Comparison of ENCODE assay signal across 23 cellular contexts in the genomic region with DNA sequence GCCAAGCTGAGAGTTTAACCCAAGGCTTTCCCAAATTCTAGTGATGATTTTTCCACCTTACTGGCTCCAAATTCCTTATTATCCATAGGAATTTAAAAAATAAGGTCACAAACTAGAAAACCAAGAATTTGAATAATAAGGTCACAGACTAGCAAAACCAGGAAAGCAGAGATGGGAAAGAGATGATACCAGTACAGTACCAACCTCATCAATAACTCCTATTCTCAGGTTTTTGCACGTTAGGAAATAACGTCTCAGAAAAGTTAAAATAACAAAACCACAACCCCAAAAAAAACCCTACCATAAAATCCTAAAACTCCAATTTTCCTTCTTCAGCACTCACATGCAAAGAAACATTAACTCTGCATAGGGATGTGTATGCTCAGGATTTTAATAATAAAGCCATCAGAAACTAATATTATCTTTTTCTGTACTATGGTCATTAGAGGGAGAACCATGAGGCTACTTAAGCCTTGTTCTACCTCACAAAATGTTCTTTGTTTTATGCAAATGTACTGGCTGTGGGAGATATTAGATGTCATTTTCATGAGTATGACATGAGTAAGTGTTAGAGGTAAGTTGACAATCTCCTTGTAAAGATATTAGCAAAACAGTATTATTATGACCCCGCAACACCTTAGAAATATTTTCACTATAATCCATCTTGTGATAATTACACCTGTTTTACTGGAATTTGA. TPM values are rescaled to one million over a fixed set of nuclear protein-coding genes. Genes with fewer than 3 reads are reported as not detected.
DNase-seq lines count a peak whose midpoint lies in the region; ATAC-seq, FAIRE-seq and TF ChIP-seq lines count a peak whose summit lies in the region.
"Had no signal": no experiment of that assay in that cellular context is flagged by ENCODE, and none has a peak within 500 bp of the region (broad histone marks: within the 10 kb centered on the region; RNA-seq: fewer than 3 reads in every experiment).

No MANE protein-coding gene starts in this region.

- no peak overlapping the region for H3K4me3 Mint-ChIP-seq in T-helper 1 cell treated with Interleukin-12 subunit alpha and Interleukin-12 subunit beta and Interleukin-4 antibody, amounts not matched to agents 30 μg/mL and 1 μg/mL, for 36 hours
- H3K4me3 Mint-ChIP-seq in activated naive CD8-positive, alpha-beta T cell treated with anti-CD3 and anti-CD28 coated beads, Interleukin-2, amount 50 U/mL, for 24 hours, result peak overlapping the region; percentile 59
- H3K4me3 Mint-ChIP-seq in naive thymus-derived CD4-positive, alpha-beta T cell, result no peak overlapping the region
- H3K4me3 Mint-ChIP-seq: brain had no signal

- CTCF ChIA-PET in naive thymus-derived CD4-positive, alpha-beta T cell (lab: Charles Lee), result no interaction called here

- no peak overlapping the region for H3K27ac ChIP-seq in naive thymus-derived CD4-positive, alpha-beta T cell (ENCODE audit: low read depth, low read length)
- no peak overlapping the region for H3K27ac ChIP-seq in left lung
- H3K27ac ChIP-seq: transverse colon had no signal

- peak overlapping the region; percentile 39 for H3K27ac Mint-ChIP-seq in T-helper 1 cell treated with Interleukin-12 subunit alpha and Interleukin-12 subunit beta and Interleukin-4 antibody, amounts not matched to agents 30 μg/mL and 1 μg/mL, for 36 hours
- H3K27ac Mint-ChIP-seq in activated naive CD8-positive, alpha-beta T cell treated with anti-CD3 and anti-CD28 coated beads, Interleukin-2, amount 50 U/mL, for 24 hours, result peak overlapping the region; percentile 98
- H3K27ac Mint-ChIP-seq in naive thymus-derived CD4-positive, alpha-beta T cell, result no peak overlapping the region
- H3K27ac Mint-ChIP-seq: brain, progenitor cell of endocrine pancreas had no signal

- peaks cover 5% of the 10 kb centered on the region for H3K36me3 Mint-ChIP-seq in T-helper 1 cell treated with Interleukin-12 subunit alpha and Interleukin-12 subunit beta and Interleukin-4 antibody, amounts not matched to agents 30 μg/mL and 1 μg/mL, for 36 hours (ENCODE audit: low read depth)
- H3K36me3 Mint-ChIP-seq in activated naive CD8-positive, alpha-beta T cell treated with anti-CD3 and anti-CD28 coated beads, Interleukin-2, amount 50 U/mL, for 24 hours (ENCODE audit: low read depth), result peaks cover 8% of the 10 kb centered on the region
- peaks cover 0 to 10% (median 4%) of the 10 kb centered on the region in 5 donors for H3K36me3 Mint-ChIP-seq in naive thymus-derived CD4-positive, alpha-beta T cell
- H3K36me3 Mint-ChIP-seq: brain had no signal

- peaks cover 31% of the 10 kb centered on the region for H3K4me1 Mint-ChIP-seq in T-helper 1 cell treated with Interleukin-12 subunit alpha and Interleukin-12 subunit beta and Interleukin-4 antibody, amounts not matched to agents 30 μg/mL and 1 μg/mL, for 36 hours (ENCODE audit: low read depth)
- peaks cover 78% of the 10 kb centered on the region for H3K4me1 Mint-ChIP-seq in activated naive CD8-positive, alpha-beta T cell treated with anti-CD3 and anti-CD28 coated beads, Interleukin-2, amount 50 U/mL, for 24 hours
- H3K4me1 Mint-ChIP-seq in naive thymus-derived CD4-positive, alpha-beta T cell, result peaks cover 0 to 28% (median 0%) of the 10 kb centered on the region in 7 donors
- H3K4me1 Mint-ChIP-seq: brain had no signal

- no peaks in the 10 kb centered on the region for H3K27me3 ChIP-seq in naive thymus-derived CD4-positive, alpha-beta T cell (ENCODE audit: control insufficient read depth in 2 of 2, insufficient read depth in 2 of 2, low read length in 2 of 2)
- no peaks in the 10 kb centered on the region for H3K27me3 ChIP-seq in left lung
- H3K27me3 ChIP-seq: transverse colon had no signal

- no peaks in the 10 kb centered on the region for H3K27me3 Mint-ChIP-seq in T-helper 1 cell treated with Interleukin-12 subunit alpha and Interleukin-12 subunit beta and Interleukin-4 antibody, amounts not matched to agents 30 μg/mL and 1 μg/mL, for 36 hours (ENCODE audit: low read depth)
- H3K27me3 Mint-ChIP-seq in activated naive CD8-positive, alpha-beta T cell treated with anti-CD3 and anti-CD28 coated beads, Interleukin-2, amount 50 U/mL, for 24 hours, result no peaks in the 10 kb centered on the region
- H3K27me3 Mint-ChIP-seq in naive thymus-derived CD4-positive, alpha-beta T cell, result peaks cover 0 to 10% (median 0%) of the 10 kb centered on the region in 5 donors
- H3K27me3 Mint-ChIP-seq: progenitor cell of endocrine pancreas had no signal

- no peaks in the 10 kb centered on the region for H3K36me3 ChIP-seq in naive thymus-derived CD4-positive, alpha-beta T cell (ENCODE audit: control insufficient read depth in 2 of 3, insufficient read depth in 3 of 3, low read length in 3 of 3)
- no peaks in the 10 kb centered on the region for H3K36me3 ChIP-seq in left lung
- H3K36me3 ChIP-seq: transverse colon had no signal

- H3K9me3 ChIP-seq in naive thymus-derived CD4-positive, alpha-beta T cell (ENCODE audit: control insufficient read depth in 2 of 3, low read length in 3 of 3), result no peaks in the 10 kb centered on the region
- no peaks in the 10 kb centered on the region for H3K9me3 ChIP-seq in left lung
- H3K9me3 ChIP-seq: mucosa of descending colon had no signal

- POLR2A ChIA-PET in naive thymus-derived CD4-positive, alpha-beta T cell (lab: Charles Lee), result no interaction called here

- intact Hi-C loops in naive thymus-derived CD4-positive, alpha-beta T cell (cut with micrococcal nuclease), result no loop called here
- intact Hi-C loops in left lung (cut with DNase I), result no loop called here

- TF ChIP-seq POLR2A in GM12892 (IDR thresholded peaks at IDR 0.05; ENCODE audit: low read depth, low read length), result no peak

- H3K9me3 Mint-ChIP-seq in T-helper 1 cell treated with Interleukin-12 subunit alpha and Interleukin-12 subunit beta and Interleukin-4 antibody, amounts not matched to agents 30 μg/mL and 1 μg/mL, for 36 hours, result peaks cover 16% of the 10 kb centered on the region
- H3K9me3 Mint-ChIP-seq in activated naive CD8-positive, alpha-beta T cell treated with anti-CD3 and anti-CD28 coated beads, Interleukin-2, amount 50 U/mL, for 24 hours, result peaks cover 9% of the 10 kb centered on the region
- peaks cover 0 to 14% (median 3%) of the 10 kb centered on the region in 11 donors for H3K9me3 Mint-ChIP-seq in naive thymus-derived CD4-positive, alpha-beta T cell

- H3K4me3 ChIP-seq in naive thymus-derived CD4-positive, alpha-beta T cell (ENCODE audit: low read length), result no peak overlapping the region
- no peak overlapping the region for H3K4me3 ChIP-seq in left lung
- H3K4me3 ChIP-seq: mucosa of descending colon, transverse colon had no signal

- DNase-seq in T-helper 1 cell (no peak), GM12892 (ENCODE audit: insufficient read length) (no peak), NCI-H774 (lab: John Stamatoyannopoulos, UW) (no peak), left lung (no peak)
- no peak for DNase-seq in activated naive CD8-positive, alpha-beta T cell treated with anti-CD3 and anti-CD28 coated beads, Interleukin-2, amount 50 U/mL, for 24 hours
- DNase-seq in naive thymus-derived CD4-positive, alpha-beta T cell, result no peak
- DNase-seq: 8988T; DMS79; effector memory CD4-positive, alpha-beta T cell; hippocampal formation; mucosa of descending colon; NCI-H2107; NCI-H510A treated with DMSO at 0.1 percent for 48 hours; RPMI8226; stimulated activated naive CD4-positive, alpha-beta T cell; transverse colon had no signal

- ATAC-seq in HG02763 (IDR thresholded peaks at IDR 0.05; ENCODE audit: unreplicated experiment) (peak; percentile 50), left lung (no peak)
- peak; percentile 87 for ATAC-seq in activated naive CD8-positive, alpha-beta T cell treated with anti-CD3 and anti-CD28 coated beads, Interleukin-2, amount 50 U/mL, for 24 hours
- ATAC-seq in naive thymus-derived CD4-positive, alpha-beta T cell, result no peak
- ATAC-seq: esophagus mucosa, mucosa of descending colon had no signal

- no peak for TF ChIP-seq CTCF in left lung (IDR thresholded peaks at IDR 0.05)

- peak; percentile 78 for FAIRE-seq in GM12892 (lab: Jason Lieb, UNC)
- FAIRE-seq: frontal cortex, islet of Langerhans had no signal

- no peaks in the 10 kb centered on the region for H3K4me1 ChIP-seq in naive thymus-derived CD4-positive, alpha-beta T cell (ENCODE audit: control insufficient read depth in 2 of 2, insufficient read depth in 2 of 2, low read length in 2 of 2)
- no peaks in the 10 kb centered on the region for H3K4me1 ChIP-seq in left lung

RNA-seq across cellular contexts. Expression of gene EED, which starts 16.1 kb away (rescaled TPM):
- 66.7 TPM for polyA plus RNA-seq in GM12892 (2012; ENCODE audit: missing spikeins)
- 10 to 100 TPM; 22.2 to 62.4 (median 35.5) TPM for total RNA-seq in naive thymus-derived CD4-positive, alpha-beta T cell
- 10 to 100 TPM; 15.3 to 22.0 TPM for polyA plus RNA-seq in naive thymus-derived CD4-positive, alpha-beta T cell
- 10 to 100 TPM; 20.3 to 24.6 TPM for total RNA-seq in left lung

Comparison
In these comparisons a context has a peak if more than half of its experiments do, and no peak if none do; other contexts are left out.
1. H3K27ac Mint-ChIP-seq: peak in T-helper 1 cell treated with Interleukin-12 subunit alpha and Interleukin-12 subunit beta and Interleukin-4 antibody, amounts not matched to agents 30 μg/mL and 1 μg/mL, for 36 hours (single experiment) and activated naive CD8-positive, alpha-beta T cell treated with anti-CD3 and anti-CD28 coated beads, Interleukin-2, amount 50 U/mL, for 24 hours (single experiment); none in naive thymus-derived CD4-positive, alpha-beta T cell (0 of 9).
2. ATAC-seq: peak in HG02763 (single experiment) and activated naive CD8-positive, alpha-beta T cell treated with anti-CD3 and anti-CD28 coated beads, Interleukin-2, amount 50 U/mL, for 24 hours (single experiment); none in naive thymus-derived CD4-positive, alpha-beta T cell (single experiment) and left lung (single experiment).